ENCODE assay signal across 1 cellular context in genomic region chr14:72588521-72588920, GRCh38.
TF ChIP-seq lines count a peak whose summit lies in the region.

No MANE protein-coding gene starts in this region.

TF ChIP-seq in SK-N-SH, 30 proteins besides CTCF, POLR2A, EP300 and RAD21 (continued from another document):
- no peak for TF ChIP-seq REST (IDR thresholded peaks at IDR 0.05; ENCODE audit: low read depth, low read length)
- TF ChIP-seq RXRA (IDR thresholded peaks at IDR 0.05; ENCODE audit: borderline replicate concordance, low read depth): no peak
- no peak for TF ChIP-seq TAF1 (IDR thresholded peaks at IDR 0.05; ENCODE audit: borderline replicate concordance, low read depth, low read length)
- TF ChIP-seq, protein P1, sequence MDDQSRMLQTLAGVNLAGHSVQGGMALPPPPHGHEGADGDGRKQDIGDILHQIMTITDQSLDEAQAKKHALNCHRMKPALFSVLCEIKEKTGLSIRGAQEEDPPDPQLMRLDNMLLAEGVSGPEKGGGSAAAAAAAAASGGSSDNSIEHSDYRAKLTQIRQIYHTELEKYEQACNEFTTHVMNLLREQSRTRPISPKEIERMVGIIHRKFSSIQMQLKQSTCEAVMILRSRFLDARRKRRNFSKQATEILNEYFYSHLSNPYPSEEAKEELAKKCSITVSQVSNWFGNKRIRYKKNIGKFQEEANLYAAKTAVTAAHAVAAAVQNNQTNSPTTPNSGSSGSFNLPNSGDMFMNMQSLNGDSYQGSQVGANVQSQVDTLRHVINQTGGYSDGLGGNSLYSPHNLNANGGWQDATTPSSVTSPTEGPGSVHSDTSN (IDR thresholded peaks at IDR 0.05): no peak
- TF ChIP-seq, protein P2, sequence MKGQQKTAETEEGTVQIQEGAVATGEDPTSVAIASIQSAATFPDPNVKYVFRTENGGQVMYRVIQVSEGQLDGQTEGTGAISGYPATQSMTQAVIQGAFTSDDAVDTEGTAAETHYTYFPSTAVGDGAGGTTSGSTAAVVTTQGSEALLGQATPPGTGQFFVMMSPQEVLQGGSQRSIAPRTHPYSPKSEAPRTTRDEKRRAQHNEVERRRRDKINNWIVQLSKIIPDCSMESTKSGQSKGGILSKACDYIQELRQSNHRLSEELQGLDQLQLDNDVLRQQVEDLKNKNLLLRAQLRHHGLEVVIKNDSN (IDR thresholded peaks at IDR 0.05; ENCODE audit: borderline replicate concordance, low read depth): no peak
- TF ChIP-seq RFX5 (IDR thresholded peaks at IDR 0.05; ENCODE audit: low read length): no peak
- no peak for TF ChIP-seq NRF1 (IDR thresholded peaks at IDR 0.05; ENCODE audit: low read depth, low read length)
- no peak for TF ChIP-seq EZH2phosphoT487 (IDR thresholded peaks at IDR 0.05; ENCODE audit: borderline replicate concordance, low read depth)
- TF ChIP-seq IRF3 (IDR thresholded peaks at IDR 0.05; ENCODE audit: low read depth, low read length): no peak
- TF ChIP-seq, protein P3, sequence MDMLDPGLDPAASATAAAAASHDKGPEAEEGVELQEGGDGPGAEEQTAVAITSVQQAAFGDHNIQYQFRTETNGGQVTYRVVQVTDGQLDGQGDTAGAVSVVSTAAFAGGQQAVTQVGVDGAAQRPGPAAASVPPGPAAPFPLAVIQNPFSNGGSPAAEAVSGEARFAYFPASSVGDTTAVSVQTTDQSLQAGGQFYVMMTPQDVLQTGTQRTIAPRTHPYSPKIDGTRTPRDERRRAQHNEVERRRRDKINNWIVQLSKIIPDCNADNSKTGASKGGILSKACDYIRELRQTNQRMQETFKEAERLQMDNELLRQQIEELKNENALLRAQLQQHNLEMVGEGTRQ (IDR thresholded peaks at IDR 0.05; ENCODE audit: borderline replicate concordance, low read depth, low read length): no peak
- no peak for TF ChIP-seq TEAD4 (IDR thresholded peaks at IDR 0.05; ENCODE audit: borderline replicate concordance, insufficient read depth)
